In genomic region chr4:102344955-102345794, GRCh38 we compare ENCODE assay signal across 1 cellular context.
TF ChIP-seq lines count a peak whose summit lies in the region.

Gene SLC39A8, minus strand, starts transcription at chr4:102345482. Its CDS starts 820 bp downstream, at chr4:102344662.

TF ChIP-seq in H1, 55 proteins besides CTCF, POLR2A, EP300 and RAD21:
- TF ChIP-seq KDM1A (IDR thresholded peaks at IDR 0.05; ENCODE audit: borderline replicate concordance, low read length), result 0 out of 2 replicates have a peak, but pooled peaks have one; percentile 10
- TF ChIP-seq NANOG (IDR thresholded peaks at IDR 0.05; ENCODE audit: insufficient read depth, low read depth, low read length, poor library complexity, severe bottlenecking), result no peak
- no peak for TF ChIP-seq JUN (IDR thresholded peaks at IDR 0.05; ENCODE audit: low read depth, low read length)
- 0 out of 2 replicates have a peak, but pooled peaks have one; percentile 33 for TF ChIP-seq BACH1 (IDR thresholded peaks at IDR 0.05; ENCODE audit: low read length)
- no peak for TF ChIP-seq RFX5 (IDR thresholded peaks at IDR 0.05; ENCODE audit: borderline replicate concordance, low read depth, low read length)
- peak; percentile 53; the same call in 1 of the 2 replicates for TF ChIP-seq TBP (IDR thresholded peaks at IDR 0.05; ENCODE audit: low read depth, low read length)
- peak; percentile 99 for TF ChIP-seq MAX (IDR thresholded peaks at IDR 0.05)
- 0 out of 2 replicates have a peak, but pooled peaks have one; percentile 41 for TF ChIP-seq CREB1 (IDR thresholded peaks at IDR 0.05)
- TF ChIP-seq SAP30 (IDR thresholded peaks at IDR 0.05; ENCODE audit: insufficient read depth, insufficient replicate concordance, low read length), result no peak
- TF ChIP-seq POLR2AphosphoS5 (IDR thresholded peaks at IDR 0.05; ENCODE audit: low read depth, low read length), result peak; percentile 43
- no peak for TF ChIP-seq MAFK (IDR thresholded peaks at IDR 0.05; ENCODE audit: low read depth, low read length)
- no peak for TF ChIP-seq SP4 (IDR thresholded peaks at IDR 0.05; ENCODE audit: low read length)
- no peak for TF ChIP-seq CTBP2 (IDR thresholded peaks at IDR 0.05; ENCODE audit: borderline replicate concordance, insufficient read depth, insufficient read length, low read length)
- TF ChIP-seq PHF8 (conservative IDR thresholded peaks at IDR 0.05; ENCODE audit: low read depth, low read length), result peak; percentile 18; the same call in 1 of the 2 replicates
- peak; percentile 14 for TF ChIP-seq EZH2 (IDR thresholded peaks at IDR 0.05; ENCODE audit: low read depth, low read length, severe bottlenecking)
- TF ChIP-seq HDAC2 (IDR thresholded peaks at IDR 0.05; ENCODE audit: borderline replicate concordance in 1 of 2, low read depth in 2 of 2, low read length in 2 of 2), result peak in 1 of 2 experiments; percentile 79; a peak in 3 of 4 replicates
- TF ChIP-seq SRF (IDR thresholded peaks at IDR 0.05; ENCODE audit: low read depth, low read length), result no peak
- TF ChIP-seq SIN3A (conservative IDR thresholded peaks at IDR 0.05 in 1 of 2, IDR thresholded peaks at IDR 0.05 in 1 of 2; ENCODE audit: low read depth in 1 of 2, low read length in 2 of 2), result peak; percentile 43 to 89; a peak in 1 of 4 replicates
- TF ChIP-seq CEBPB (IDR thresholded peaks at IDR 0.05; ENCODE audit: low read depth, low read length), result no peak
- TF ChIP-seq EGR1 (IDR thresholded peaks at IDR 0.05; ENCODE audit: borderline replicate concordance, low read depth, low read length), result peak; percentile 57; the same call in 1 of the 2 replicates
- TF ChIP-seq RBBP5 (IDR thresholded peaks at IDR 0.05; ENCODE audit: borderline replicate concordance, low read depth, low read length), result peak; percentile 90; the same call in 1 of the 2 replicates
- no peak for TF ChIP-seq TEAD4 (IDR thresholded peaks at IDR 0.05; ENCODE audit: low read depth, low read length)
- no peak for TF ChIP-seq KDM5A (IDR thresholded peaks at IDR 0.05; ENCODE audit: low read length)
- TF ChIP-seq SIX5 (IDR thresholded peaks at IDR 0.05; ENCODE audit: low read depth, low read length), result no peak
- no peak for TF ChIP-seq BRCA1 (IDR thresholded peaks at IDR 0.05; ENCODE audit: low read depth, low read length)
- TF ChIP-seq GTF2F1 (IDR thresholded peaks at IDR 0.05; ENCODE audit: borderline replicate concordance, low read depth, low read length), result no peak
- TF ChIP-seq ASH2L (IDR thresholded peaks at IDR 0.05; ENCODE audit: low read length), result peak; percentile 51
- no peak for TF ChIP-seq FOSL1 (IDR thresholded peaks at IDR 0.05; ENCODE audit: insufficient read depth, low read depth, low read length)
- no peak for TF ChIP-seq RXRA (IDR thresholded peaks at IDR 0.05; ENCODE audit: insufficient read depth, low read depth, low read length)
- TF ChIP-seq, protein P1, sequence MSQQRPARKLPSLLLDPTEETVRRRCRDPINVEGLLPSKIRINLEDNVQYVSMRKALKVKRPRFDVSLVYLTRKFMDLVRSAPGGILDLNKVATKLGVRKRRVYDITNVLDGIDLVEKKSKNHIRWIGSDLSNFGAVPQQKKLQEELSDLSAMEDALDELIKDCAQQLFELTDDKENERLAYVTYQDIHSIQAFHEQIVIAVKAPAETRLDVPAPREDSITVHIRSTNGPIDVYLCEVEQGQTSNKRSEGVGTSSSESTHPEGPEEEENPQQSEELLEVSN (IDR thresholded peaks at IDR 0.05), result peak; percentile 95
- no peak for TF ChIP-seq ZNF274 (IDR thresholded peaks at IDR 0.05; ENCODE audit: borderline replicate concordance, extremely low read depth, low read length)
- TF ChIP-seq SP1 (IDR thresholded peaks at IDR 0.05; ENCODE audit: low read depth, low read length), result no peak
- TF ChIP-seq ATF3 (IDR thresholded peaks at IDR 0.05; ENCODE audit: insufficient read depth, low read depth, low read length), result no peak
- peak; percentile 51 for TF ChIP-seq USF2 (IDR thresholded peaks at IDR 0.05; ENCODE audit: low read length)
- TF ChIP-seq GABPA (IDR thresholded peaks at IDR 0.05; ENCODE audit: borderline replicate concordance, insufficient read depth, low read length), result no peak
- no peak for TF ChIP-seq NRF1 (IDR thresholded peaks at IDR 0.05; ENCODE audit: low read depth, low read length)
- TF ChIP-seq SUZ12 (IDR thresholded peaks at IDR 0.05; ENCODE audit: low read length), result 0 out of 2 replicates have a peak, but pooled peaks have one; percentile 16
- TF ChIP-seq KDM4A (IDR thresholded peaks at IDR 0.05; ENCODE audit: low read depth, low read length, severe bottlenecking), result peak; percentile 92
- peak; percentile 44; the same call in 1 of the 2 replicates for TF ChIP-seq TAF1 (IDR thresholded peaks at IDR 0.05; ENCODE audit: low read depth, low read length)
- TF ChIP-seq ATF2 (IDR thresholded peaks at IDR 0.05; ENCODE audit: low read length), result peak; percentile 39
- TF ChIP-seq SP2 (IDR thresholded peaks at IDR 0.05; ENCODE audit: low read length), result no peak
- TF ChIP-seq CBX8 (IDR thresholded peaks at IDR 0.05; ENCODE audit: borderline replicate concordance, low read depth, low read length), result no peak
- TF ChIP-seq CHD2 (IDR thresholded peaks at IDR 0.05; ENCODE audit: low read length), result peak; percentile 51; the same call in 1 of the 2 replicates
- TF ChIP-seq CHD1 (IDR thresholded peaks at IDR 0.05; ENCODE audit: low read depth, low read length), result no peak
- no peak for TF ChIP-seq RNF2 (IDR thresholded peaks at IDR 0.05; ENCODE audit: borderline replicate concordance, low read depth, low read length, missing control alignments, poor library complexity, severe bottlenecking)
- TF ChIP-seq SIRT6 (IDR thresholded peaks at IDR 0.05; ENCODE audit: low read length), result no peak
- TF ChIP-seq TAF7 (optimal IDR thresholded peaks at IDR 0.05; ENCODE audit: borderline replicate concordance, low read depth, low read length), result no peak
- no peak for TF ChIP-seq JUND (IDR thresholded peaks at IDR 0.05; ENCODE audit: low read length)
- peak; percentile 8; the same call in 1 of the 2 replicates for TF ChIP-seq YY1 (IDR thresholded peaks at IDR 0.05; ENCODE audit: low read depth, low read length)
- TF ChIP-seq, protein P2, sequence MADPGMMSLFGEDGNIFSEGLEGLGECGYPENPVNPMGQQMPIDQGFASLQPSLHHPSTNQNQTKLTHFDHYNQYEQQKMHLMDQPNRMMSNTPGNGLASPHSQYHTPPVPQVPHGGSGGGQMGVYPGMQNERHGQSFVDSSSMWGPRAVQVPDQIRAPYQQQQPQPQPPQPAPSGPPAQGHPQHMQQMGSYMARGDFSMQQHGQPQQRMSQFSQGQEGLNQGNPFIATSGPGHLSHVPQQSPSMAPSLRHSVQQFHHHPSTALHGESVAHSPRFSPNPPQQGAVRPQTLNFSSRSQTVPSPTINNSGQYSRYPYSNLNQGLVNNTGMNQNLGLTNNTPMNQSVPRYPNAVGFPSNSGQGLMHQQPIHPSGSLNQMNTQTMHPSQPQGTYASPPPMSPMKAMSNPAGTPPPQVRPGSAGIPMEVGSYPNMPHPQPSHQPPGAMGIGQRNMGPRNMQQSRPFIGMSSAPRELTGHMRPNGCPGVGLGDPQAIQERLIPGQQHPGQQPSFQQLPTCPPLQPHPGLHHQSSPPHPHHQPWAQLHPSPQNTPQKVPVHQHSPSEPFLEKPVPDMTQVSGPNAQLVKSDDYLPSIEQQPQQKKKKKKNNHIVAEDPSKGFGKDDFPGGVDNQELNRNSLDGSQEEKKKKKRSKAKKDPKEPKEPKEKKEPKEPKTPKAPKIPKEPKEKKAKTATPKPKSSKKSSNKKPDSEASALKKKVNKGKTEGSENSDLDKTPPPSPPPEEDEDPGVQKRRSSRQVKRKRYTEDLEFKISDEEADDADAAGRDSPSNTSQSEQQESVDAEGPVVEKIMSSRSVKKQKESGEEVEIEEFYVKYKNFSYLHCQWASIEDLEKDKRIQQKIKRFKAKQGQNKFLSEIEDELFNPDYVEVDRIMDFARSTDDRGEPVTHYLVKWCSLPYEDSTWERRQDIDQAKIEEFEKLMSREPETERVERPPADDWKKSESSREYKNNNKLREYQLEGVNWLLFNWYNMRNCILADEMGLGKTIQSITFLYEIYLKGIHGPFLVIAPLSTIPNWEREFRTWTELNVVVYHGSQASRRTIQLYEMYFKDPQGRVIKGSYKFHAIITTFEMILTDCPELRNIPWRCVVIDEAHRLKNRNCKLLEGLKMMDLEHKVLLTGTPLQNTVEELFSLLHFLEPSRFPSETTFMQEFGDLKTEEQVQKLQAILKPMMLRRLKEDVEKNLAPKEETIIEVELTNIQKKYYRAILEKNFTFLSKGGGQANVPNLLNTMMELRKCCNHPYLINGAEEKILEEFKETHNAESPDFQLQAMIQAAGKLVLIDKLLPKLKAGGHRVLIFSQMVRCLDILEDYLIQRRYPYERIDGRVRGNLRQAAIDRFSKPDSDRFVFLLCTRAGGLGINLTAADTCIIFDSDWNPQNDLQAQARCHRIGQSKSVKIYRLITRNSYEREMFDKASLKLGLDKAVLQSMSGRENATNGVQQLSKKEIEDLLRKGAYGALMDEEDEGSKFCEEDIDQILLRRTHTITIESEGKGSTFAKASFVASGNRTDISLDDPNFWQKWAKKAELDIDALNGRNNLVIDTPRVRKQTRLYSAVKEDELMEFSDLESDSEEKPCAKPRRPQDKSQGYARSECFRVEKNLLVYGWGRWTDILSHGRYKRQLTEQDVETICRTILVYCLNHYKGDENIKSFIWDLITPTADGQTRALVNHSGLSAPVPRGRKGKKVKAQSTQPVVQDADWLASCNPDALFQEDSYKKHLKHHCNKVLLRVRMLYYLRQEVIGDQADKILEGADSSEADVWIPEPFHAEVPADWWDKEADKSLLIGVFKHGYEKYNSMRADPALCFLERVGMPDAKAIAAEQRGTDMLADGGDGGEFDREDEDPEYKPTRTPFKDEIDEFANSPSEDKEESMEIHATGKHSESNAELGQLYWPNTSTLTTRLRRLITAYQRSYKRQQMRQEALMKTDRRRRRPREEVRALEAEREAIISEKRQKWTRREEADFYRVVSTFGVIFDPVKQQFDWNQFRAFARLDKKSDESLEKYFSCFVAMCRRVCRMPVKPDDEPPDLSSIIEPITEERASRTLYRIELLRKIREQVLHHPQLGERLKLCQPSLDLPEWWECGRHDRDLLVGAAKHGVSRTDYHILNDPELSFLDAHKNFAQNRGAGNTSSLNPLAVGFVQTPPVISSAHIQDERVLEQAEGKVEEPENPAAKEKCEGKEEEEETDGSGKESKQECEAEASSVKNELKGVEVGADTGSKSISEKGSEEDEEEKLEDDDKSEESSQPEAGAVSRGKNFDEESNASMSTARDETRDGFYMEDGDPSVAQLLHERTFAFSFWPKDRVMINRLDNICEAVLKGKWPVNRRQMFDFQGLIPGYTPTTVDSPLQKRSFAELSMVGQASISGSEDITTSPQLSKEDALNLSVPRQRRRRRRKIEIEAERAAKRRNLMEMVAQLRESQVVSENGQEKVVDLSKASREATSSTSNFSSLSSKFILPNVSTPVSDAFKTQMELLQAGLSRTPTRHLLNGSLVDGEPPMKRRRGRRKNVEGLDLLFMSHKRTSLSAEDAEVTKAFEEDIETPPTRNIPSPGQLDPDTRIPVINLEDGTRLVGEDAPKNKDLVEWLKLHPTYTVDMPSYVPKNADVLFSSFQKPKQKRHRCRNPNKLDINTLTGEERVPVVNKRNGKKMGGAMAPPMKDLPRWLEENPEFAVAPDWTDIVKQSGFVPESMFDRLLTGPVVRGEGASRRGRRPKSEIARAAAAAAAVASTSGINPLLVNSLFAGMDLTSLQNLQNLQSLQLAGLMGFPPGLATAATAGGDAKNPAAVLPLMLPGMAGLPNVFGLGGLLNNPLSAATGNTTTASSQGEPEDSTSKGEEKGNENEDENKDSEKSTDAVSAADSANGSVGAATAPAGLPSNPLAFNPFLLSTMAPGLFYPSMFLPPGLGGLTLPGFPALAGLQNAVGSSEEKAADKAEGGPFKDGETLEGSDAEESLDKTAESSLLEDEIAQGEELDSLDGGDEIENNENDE (IDR thresholded peaks at IDR 0.05; ENCODE audit: insufficient replicate concordance, low read length), result no peak
- no peak for TF ChIP-seq TCF12 (IDR thresholded peaks at IDR 0.05; ENCODE audit: low read depth, low read length)
- TF ChIP-seq POU5F1 (IDR thresholded peaks at IDR 0.05; ENCODE audit: low read depth, low read length), result no peak
- no peak for TF ChIP-seq CBX5 (IDR thresholded peaks at IDR 0.05; ENCODE audit: low read depth, low read length)
- no peak for TF ChIP-seq BCL11A (IDR thresholded peaks at IDR 0.05; ENCODE audit: low read depth in 2 of 2, low read length in 2 of 2)
- no peak for TF ChIP-seq HDAC6 (IDR thresholded peaks at IDR 0.05; ENCODE audit: low read depth, low read length)
